In the genomic region with DNA sequence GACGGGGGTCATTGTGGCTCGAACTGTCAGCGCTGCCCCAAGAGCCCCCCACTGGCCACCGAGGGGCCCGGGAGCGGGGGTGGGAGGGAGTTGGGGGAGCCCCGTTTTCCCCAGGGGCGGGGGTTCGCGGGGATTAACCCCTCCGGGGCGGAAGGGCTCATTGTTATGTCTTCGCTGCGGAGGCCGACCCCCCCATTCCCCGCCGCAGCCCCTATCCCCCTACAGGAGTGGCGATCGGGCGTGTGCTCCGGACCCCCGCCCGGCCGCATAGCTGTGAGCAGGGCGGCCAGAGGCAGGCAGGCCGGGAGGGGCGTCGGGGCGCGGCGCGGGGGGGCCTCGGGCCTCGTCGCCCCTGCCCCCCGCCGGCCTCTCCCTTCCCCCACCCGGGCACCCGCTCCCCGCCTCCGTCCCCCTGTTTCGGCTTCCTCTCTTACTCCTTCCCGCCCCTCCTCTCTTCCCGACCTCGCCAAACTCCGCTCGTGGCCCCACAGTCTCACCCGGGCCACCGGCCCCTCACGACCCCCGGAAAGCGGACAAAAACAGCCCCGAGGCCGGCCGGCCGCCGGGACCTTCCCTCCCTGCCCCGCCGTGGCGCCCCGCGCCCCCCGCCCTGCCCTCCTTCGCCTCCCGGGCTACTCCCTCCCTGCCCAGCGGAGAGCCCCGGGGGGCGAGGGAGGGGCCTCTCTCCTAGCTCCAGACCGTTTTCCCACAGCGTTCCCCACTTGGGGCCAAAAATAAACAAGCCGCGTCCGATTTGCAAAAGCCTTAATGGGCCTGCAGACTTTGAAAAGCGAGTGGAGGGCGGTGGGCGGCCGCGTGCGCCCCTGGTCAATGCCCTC, we compare ENCODE assay signal across 8 cellular contexts. TPM values are rescaled to one million over a fixed set of nuclear protein-coding genes. Genes with fewer than 3 reads are reported as not detected.
DNase-seq lines count a peak whose midpoint lies in the region; ATAC-seq and TF ChIP-seq lines count a peak whose summit lies in the region.

No MANE protein-coding gene starts in this region.

- H3K36me3 ChIP-seq in BJ (ENCODE audit: control insufficient read depth, insufficient read depth, low read length), result no peaks in the 10 kb centered on the region; the same call in 1 of the 2 replicates
- H3K36me3 ChIP-seq in HUES6 (ENCODE audit: control insufficient read depth, insufficient read depth, low read length), result peaks cover 8% of the 10 kb centered on the region; the same call in 1 of the 2 replicates

- CTCF ChIA-PET in BJ (lab: Yijun Ruan, JAX), result no interaction called here

- H3K9me3 Mint-ChIP-seq in activated T-helper 1 cell treated with anti-CD3 and anti-CD28 coated beads, Interleukin-12 subunit alpha, Interleukin-12 subunit beta, Interleukin-2, Interleukin-4 antibody, amounts not matched to agents 30 ng/mL and 10 ng/mL and 1 ng/mL, durations not matched to agents 14 hours and 24 hours and 36 hours, result no peaks in the 10 kb centered on the region
- H3K9me3 Mint-ChIP-seq in neural crest cell, result no peaks in the 10 kb centered on the region

- H3K4me1 ChIP-seq in HUES6 (ENCODE audit: control insufficient read depth, insufficient read depth, low read length), result peaks cover 37% of the 10 kb centered on the region

- H3K9me3 ChIP-seq in HUES6 (ENCODE audit: control insufficient read depth, insufficient read depth, low read depth, low read length), result no peaks in the 10 kb centered on the region

- peak overlapping the region; percentile 44 for H3K9ac ChIP-seq in HUES6 (ENCODE audit: low read length)

- intact Hi-C loops in activated T-helper 1 cell treated with anti-CD3 and anti-CD28 coated beads, Interleukin-12 subunit alpha, Interleukin-12 subunit beta, Interleukin-2, Interleukin-4 antibody, amounts not matched to agents 30 ng/mL and 10 ng/mL and 1 ng/mL, durations not matched to agents 14 hours and 24 hours and 36 hours (cut with micrococcal nuclease), result loop anchor here (2.0 to 10.0 kb wide), 4 partner anchors 66 to 1242 kb away; no protein-coding TSS in a partner anchor

- peak overlapping the region; percentile 91 for H3K27ac Mint-ChIP-seq in activated T-helper 1 cell treated with anti-CD3 and anti-CD28 coated beads, Interleukin-12 subunit alpha, Interleukin-12 subunit beta, Interleukin-2, Interleukin-4 antibody, amounts not matched to agents 30 ng/mL and 10 ng/mL and 1 ng/mL, durations not matched to agents 14 hours and 24 hours and 36 hours
- H3K27ac Mint-ChIP-seq in neural crest cell (ENCODE audit: unreplicated experiment), result peak overlapping the region; percentile 89

- H3K4me3 ChIP-seq in BJ (ENCODE audit: low read depth, low read length), result peak overlapping the region; percentile 79
- H3K4me3 ChIP-seq in HUES6 (ENCODE audit: low read depth, low read length), result peak overlapping the region; percentile 84
- peak overlapping the region; percentile 78 for H3K4me3 ChIP-seq in fibroblast of pulmonary artery (replicated peaks; ENCODE audit: low read depth, low read length)

- H3K27ac ChIP-seq in HUES6 (ENCODE audit: low read depth, low read length), result peak overlapping the region; percentile 78; the same call in 1 of the 2 replicates

- ATAC-seq in GM19455 (IDR thresholded peaks at IDR 0.05; ENCODE audit: unreplicated experiment) (peak; percentile 13), GM18519 (IDR thresholded peaks at IDR 0.05; ENCODE audit: low FRiP score, unreplicated experiment) (no peak)

- H3K4me3 Mint-ChIP-seq in activated T-helper 1 cell treated with anti-CD3 and anti-CD28 coated beads, Interleukin-12 subunit alpha, Interleukin-12 subunit beta, Interleukin-2, Interleukin-4 antibody, amounts not matched to agents 30 ng/mL and 10 ng/mL and 1 ng/mL, durations not matched to agents 14 hours and 24 hours and 36 hours, result peak overlapping the region; percentile 95
- peak overlapping the region; percentile 94 for H3K4me3 Mint-ChIP-seq in neural crest cell

- TF ChIP-seq CTCF in BJ (IDR thresholded peaks at IDR 0.05; ENCODE audit: insufficient read depth, low read depth, low read length), result no peak
- TF ChIP-seq CTCF in fibroblast of pulmonary artery (IDR thresholded peaks at IDR 0.05; ENCODE audit: low read length, missing control alignments), result no peak
- no peak for TF ChIP-seq CTCF in neural crest cell (conservative IDR thresholded peaks at IDR 0.05)

- POLR2A ChIA-PET in BJ (lab: Charles Lee), result no interaction called here

- H3K27me3 ChIP-seq in BJ (ENCODE audit: control insufficient read depth, insufficient read depth, low read length) (no peaks in the 10 kb centered on the region), HUES6 (ENCODE audit: control insufficient read depth, insufficient read depth, low read length) (no peaks in the 10 kb centered on the region)

- DNase-seq in BJ (ENCODE audit: low read depth), result no peak
- no peak for DNase-seq in activated T-helper 1 cell treated with anti-CD3 and anti-CD28 coated beads, Interleukin-12 subunit alpha, Interleukin-12 subunit beta, Interleukin-2, Interleukin-4 antibody, amounts not matched to agents 30 ng/mL and 10 ng/mL and 1 ng/mL, durations not matched to agents 14 hours and 24 hours and 36 hours (ENCODE audit: low spot score)
- DNase-seq in fibroblast of pulmonary artery (ENCODE audit: low read depth), result peak; percentile 11
- DNase-seq in neural crest cell (ENCODE audit: low read depth, low spot score), result peak; percentile 21
- no peak for DNase-seq in NCI-H2029 treated with DMSO at 0.1 percent for 48 hours (lab: John Stamatoyannopoulos, UW)

- peaks cover 54% of the 10 kb centered on the region for H3K4me1 Mint-ChIP-seq in activated T-helper 1 cell treated with anti-CD3 and anti-CD28 coated beads, Interleukin-12 subunit alpha, Interleukin-12 subunit beta, Interleukin-2, Interleukin-4 antibody, amounts not matched to agents 30 ng/mL and 10 ng/mL and 1 ng/mL, durations not matched to agents 14 hours and 24 hours and 36 hours (ENCODE audit: low read depth)
- H3K4me1 Mint-ChIP-seq in neural crest cell, result peaks cover 49% of the 10 kb centered on the region

- peaks cover 28% of the 10 kb centered on the region for H3K27me3 Mint-ChIP-seq in activated T-helper 1 cell treated with anti-CD3 and anti-CD28 coated beads, Interleukin-12 subunit alpha, Interleukin-12 subunit beta, Interleukin-2, Interleukin-4 antibody, amounts not matched to agents 30 ng/mL and 10 ng/mL and 1 ng/mL, durations not matched to agents 14 hours and 24 hours and 36 hours (ENCODE audit: insufficient read depth)
- H3K27me3 Mint-ChIP-seq in neural crest cell (ENCODE audit: low read depth), result peaks cover 4% of the 10 kb centered on the region

- H3K36me3 Mint-ChIP-seq in activated T-helper 1 cell treated with anti-CD3 and anti-CD28 coated beads, Interleukin-12 subunit alpha, Interleukin-12 subunit beta, Interleukin-2, Interleukin-4 antibody, amounts not matched to agents 30 ng/mL and 10 ng/mL and 1 ng/mL, durations not matched to agents 14 hours and 24 hours and 36 hours (ENCODE audit: low read depth), result peaks cover 30% of the 10 kb centered on the region
- H3K36me3 Mint-ChIP-seq in neural crest cell (ENCODE audit: low read depth), result peaks cover 11% of the 10 kb centered on the region

RNA-seq across cellular contexts. Expression of gene UBE2E1, which starts 0.8 kb away (rescaled TPM):
- polyA plus RNA-seq in BJ (2011; rRNA removed), result 70.0 and 135 TPM in 2 replicates
- polyA minus RNA-seq in BJ (2011; rRNA and poly(A)+ RNA removed), result 26.8 and 40.1 TPM in 2 replicates
- total RNA-seq in activated T-helper 1 cell treated with anti-CD3 and anti-CD28 coated beads, Interleukin-12 subunit alpha, Interleukin-12 subunit beta, Interleukin-2, Interleukin-4 antibody, amounts not matched to agents 30 ng/mL and 10 ng/mL and 1 ng/mL, durations not matched to agents 14 hours and 24 hours and 36 hours, result 78.8 and 87.0 TPM in 2 replicates
- 86.2 and 89.9 TPM in 2 replicates for total RNA-seq in neural crest cell

Comparison
In these comparisons a context has a peak if more than half of its experiments do, and no peak if none do; other contexts are left out.
1. DNase-seq: peak in fibroblast of pulmonary artery (single experiment) and neural crest cell (single experiment); none in BJ (single experiment), activated T-helper 1 cell treated with anti-CD3 and anti-CD28 coated beads, Interleukin-12 subunit alpha, Interleukin-12 subunit beta, Interleukin-2, Interleukin-4 antibody, amounts not matched to agents 30 ng/mL and 10 ng/mL and 1 ng/mL, durations not matched to agents 14 hours and 24 hours and 36 hours (single experiment) and NCI-H2029 treated with DMSO at 0.1 percent for 48 hours (single experiment).
2. Peak in every context shown above with its lines, with median percentiles within 50 percentile points of each other: H3K4me3 ChIP-seq.